In the genomic region with DNA sequence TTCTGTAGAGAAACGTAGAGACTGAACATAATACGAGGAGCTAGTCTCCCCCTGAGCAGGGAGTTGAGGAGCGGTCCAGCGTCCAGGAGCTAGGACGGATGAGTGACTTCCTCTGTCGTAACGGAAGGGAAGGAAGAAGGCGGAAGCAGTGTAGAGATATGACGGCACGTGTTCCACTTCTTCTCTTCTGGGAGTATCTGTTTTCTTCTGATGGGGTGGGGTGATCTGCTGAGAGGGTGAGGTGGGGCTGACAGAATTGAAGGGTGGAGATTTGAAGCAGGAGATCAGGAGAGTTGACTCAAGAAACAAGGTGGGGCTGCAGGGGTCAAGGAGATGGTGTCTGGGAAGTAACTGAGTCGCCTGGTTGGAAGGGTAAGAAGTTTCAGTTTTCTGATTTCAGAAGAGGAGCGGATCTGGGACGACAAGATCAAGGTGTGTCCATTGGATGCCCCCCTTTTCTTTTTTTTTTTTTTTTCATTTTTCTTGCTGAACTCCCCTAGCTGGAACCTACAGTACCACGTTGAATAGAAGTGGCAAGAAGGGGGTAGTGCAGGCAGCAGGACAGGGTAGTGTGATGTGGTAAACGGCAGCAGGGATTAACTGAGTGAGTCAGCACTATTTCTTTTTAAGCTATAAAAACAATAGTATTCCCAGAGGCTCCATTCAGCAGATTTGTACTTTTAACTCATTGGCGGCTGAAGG, we compare ENCODE assay signal across 7 cellular contexts.
A peak's percentile ranks its signal among the peaks of the same experiment; 100 is the strongest.
DNase-seq lines count a peak whose midpoint lies in the region; ATAC-seq and TF ChIP-seq lines count a peak whose summit lies in the region.

No MANE protein-coding gene starts in this region.

- H3K4me1 ChIP-seq in HEK293 (ENCODE audit: control insufficient read depth, insufficient read depth, low read length) = no peaks in the 10 kb centered on the region

- POLR2A ChIA-PET in HEK293 (lab: Yijun Ruan, JAX) = interaction anchor here (1.4 kb wide), 1 partner anchor 50 kb away, joined by 4 read pairs; the partner anchor contains the start of gene SETD7

- peaks cover 9 to 14% of the 10 kb centered on the region in 2 donors for H3K4me1 Mint-ChIP-seq in stimulated activated naive B cell treated with anti-CD40 and anti-IgM and Interleukin-4, amounts not matched to agents 10 μg/mL and 1 μg/mL and 100 μg/mL, for 72 hours

- H3K4me3 ChIP-seq in HEK293 (ENCODE audit: low read depth, low read length) = no peak overlapping the region
- H3K4me3 ChIP-seq in fibroblast of pulmonary artery (replicated peaks; ENCODE audit: low read depth, low read length) = no peak overlapping the region

- H3K4me3 Mint-ChIP-seq in stimulated activated naive B cell treated with anti-CD40 and anti-IgM and Interleukin-4, amounts not matched to agents 10 μg/mL and 1 μg/mL and 100 μg/mL, for 72 hours = peak overlapping the region; percentile 81 to 83

- no peak overlapping the region for H3K27ac ChIP-seq in HEK293 (ENCODE audit: extremely low read depth, low read depth, low read length)

- H3K27me3 Mint-ChIP-seq in stimulated activated naive B cell treated with anti-CD40 and anti-IgM and Interleukin-4, amounts not matched to agents 10 μg/mL and 1 μg/mL and 100 μg/mL, for 72 hours = peaks cover 0 to 4% of the 10 kb centered on the region in 2 donors

- DNase-seq in T1000 (lab: John Stamatoyannopoulos, UW) = peak; percentile 51
- peak; percentile 59 for DNase-seq in fibroblast of pulmonary artery (ENCODE audit: low read depth)
- DNase-seq in stimulated activated naive B cell treated with anti-CD40 and anti-IgM and Interleukin-4, amounts not matched to agents 10 μg/mL and 1 μg/mL and 100 μg/mL, for 72 hours = no peak
- DNase-seq in RPMI8226 = no peak
- no peak for DNase-seq in foreskin melanocyte
- no peak for DNase-seq in NCI-H2107 treated with DMSO at 0.1 percent for 48 hours (lab: John Stamatoyannopoulos, UW; ENCODE audit: unreplicated experiment)

- peaks cover 2 to 3% of the 10 kb centered on the region in 2 donors for H3K36me3 Mint-ChIP-seq in stimulated activated naive B cell treated with anti-CD40 and anti-IgM and Interleukin-4, amounts not matched to agents 10 μg/mL and 1 μg/mL and 100 μg/mL, for 72 hours

- ATAC-seq in stimulated activated naive B cell treated with anti-CD40 and anti-IgM and Interleukin-4, amounts not matched to agents 10 μg/mL and 1 μg/mL and 100 μg/mL, for 72 hours (replicated peaks) = peak; percentile 79 to 83

- H3K9me3 ChIP-seq in HEK293 (ENCODE audit: control insufficient read depth, insufficient read depth, low read depth, low read length) = no peaks in the 10 kb centered on the region

- H3K36me3 ChIP-seq in HEK293 (ENCODE audit: control insufficient read depth in 2 of 2, insufficient read depth in 1 of 2, low read length in 2 of 2) = no peaks in the 10 kb centered on the region

- TF ChIP-seq CTCF in HEK293 (tag by site-specific recombination; IDR thresholded peaks at IDR 0.05) = peak; percentile 8; the same call in 1 of the 2 replicates
- TF ChIP-seq CTCF in fibroblast of pulmonary artery (IDR thresholded peaks at IDR 0.05; ENCODE audit: low read length, missing control alignments) = peak; percentile 18

- H3K9me3 Mint-ChIP-seq in stimulated activated naive B cell treated with anti-CD40 and anti-IgM and Interleukin-4, amounts not matched to agents 10 μg/mL and 1 μg/mL and 100 μg/mL, for 72 hours = peaks cover 0 to 2% of the 10 kb centered on the region in 2 donors

- CTCF ChIA-PET in HEK293 (lab: Yijun Ruan, JAX) = interaction anchor here (0.5 to 2.5 kb wide), 9 partner anchors 10 to 1262 kb away, joined by 3 to 14 read pairs (median 5); no protein-coding TSS in a partner anchor

- peak overlapping the region; percentile 89 for H3K27ac Mint-ChIP-seq in stimulated activated naive B cell treated with anti-CD40 and anti-IgM and Interleukin-4, amounts not matched to agents 10 μg/mL and 1 μg/mL and 100 μg/mL, for 72 hours

TF ChIP-seq in HEK293, 187 proteins besides CTCF, POLR2A, EP300 and RAD21 (continues in another document):
- no peak for TF ChIP-seq GFI1B (tag by site-specific recombination; IDR thresholded peaks at IDR 0.05)
- peak; percentile 52 for TF ChIP-seq KLF1 (tag by site-specific recombination; IDR thresholded peaks at IDR 0.05)
- TF ChIP-seq WT1 (tag by site-specific recombination; IDR thresholded peaks at IDR 0.05) = peak; percentile 18; the same call in 1 of the 2 replicates
- TF ChIP-seq ZSCAN23 (tag by site-specific recombination; IDR thresholded peaks at IDR 0.05) = no peak
- no peak for TF ChIP-seq ZNF350 (tag by site-specific recombination; IDR thresholded peaks at IDR 0.05)
- peak; percentile 61 for TF ChIP-seq SP3 (tag by site-specific recombination; IDR thresholded peaks at IDR 0.05)
- no peak for TF ChIP-seq ZNF792 (tag by site-specific recombination; IDR thresholded peaks at IDR 0.05)
- TF ChIP-seq GLI4 (tag by site-specific recombination; IDR thresholded peaks at IDR 0.05) = no peak
- TF ChIP-seq, protein P1, sequence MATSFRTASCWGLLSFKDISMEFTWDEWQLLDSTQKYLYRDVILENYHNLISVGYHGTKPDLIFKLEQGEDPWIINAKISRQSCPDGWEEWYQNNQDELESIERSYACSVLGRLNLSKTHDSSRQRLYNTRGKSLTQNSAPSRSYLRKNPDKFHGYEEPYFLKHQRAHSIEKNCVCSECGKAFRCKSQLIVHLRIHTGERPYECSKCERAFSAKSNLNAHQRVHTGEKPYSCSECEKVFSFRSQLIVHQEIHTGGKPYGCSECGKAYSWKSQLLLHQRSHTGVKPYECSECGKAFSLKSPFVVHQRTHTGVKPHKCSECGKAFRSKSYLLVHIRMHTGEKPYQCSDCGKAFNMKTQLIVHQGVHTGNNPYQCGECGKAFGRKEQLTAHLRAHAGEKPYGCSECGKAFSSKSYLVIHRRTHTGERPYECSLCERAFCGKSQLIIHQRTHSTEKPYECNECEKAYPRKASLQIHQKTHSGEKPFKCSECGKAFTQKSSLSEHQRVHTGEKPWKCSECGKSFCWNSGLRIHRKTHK (tag by site-specific recombination; IDR thresholded peaks at IDR 0.05) = no peak
- TF ChIP-seq, protein P2, sequence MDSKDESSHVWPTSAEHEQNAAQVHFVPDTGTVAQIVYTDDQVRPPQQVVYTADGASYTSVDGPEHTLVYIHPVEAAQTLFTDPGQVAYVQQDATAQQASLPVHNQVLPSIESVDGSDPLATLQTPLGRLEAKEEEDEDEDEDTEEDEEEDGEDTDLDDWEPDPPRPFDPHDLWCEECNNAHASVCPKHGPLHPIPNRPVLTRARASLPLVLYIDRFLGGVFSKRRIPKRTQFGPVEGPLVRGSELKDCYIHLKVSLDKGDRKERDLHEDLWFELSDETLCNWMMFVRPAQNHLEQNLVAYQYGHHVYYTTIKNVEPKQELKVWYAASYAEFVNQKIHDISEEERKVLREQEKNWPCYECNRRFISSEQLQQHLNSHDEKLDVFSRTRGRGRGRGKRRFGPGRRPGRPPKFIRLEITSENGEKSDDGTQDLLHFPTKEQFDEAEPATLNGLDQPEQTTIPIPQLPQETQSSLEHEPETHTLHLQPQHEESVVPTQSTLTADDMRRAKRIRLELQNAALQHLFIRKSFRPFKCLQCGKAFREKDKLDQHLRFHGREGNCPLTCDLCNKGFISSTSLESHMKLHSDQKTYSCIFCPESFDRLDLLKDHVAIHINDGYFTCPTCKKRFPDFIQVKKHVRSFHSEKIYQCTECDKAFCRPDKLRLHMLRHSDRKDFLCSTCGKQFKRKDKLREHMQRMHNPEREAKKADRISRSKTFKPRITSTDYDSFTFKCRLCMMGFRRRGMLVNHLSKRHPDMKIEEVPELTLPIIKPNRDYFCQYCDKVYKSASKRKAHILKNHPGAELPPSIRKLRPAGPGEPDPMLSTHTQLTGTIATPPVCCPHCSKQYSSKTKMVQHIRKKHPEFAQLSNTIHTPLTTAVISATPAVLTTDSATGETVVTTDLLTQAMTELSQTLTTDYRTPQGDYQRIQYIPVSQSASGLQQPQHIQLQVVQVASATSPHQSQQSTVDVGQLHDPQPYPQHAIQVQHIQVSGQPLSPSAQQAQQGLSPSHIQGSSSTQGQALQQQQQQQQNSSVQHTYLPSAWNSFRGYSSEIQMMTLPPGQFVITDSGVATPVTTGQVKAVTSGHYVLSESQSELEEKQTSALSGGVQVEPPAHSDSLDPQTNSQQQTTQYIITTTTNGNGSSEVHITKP (tag by site-specific recombination; IDR thresholded peaks at IDR 0.05) = peak; percentile 58; the same call in 1 of the 2 replicates
- TF ChIP-seq ZNF398 (tag by site-specific recombination; IDR thresholded peaks at IDR 0.05) = no peak
- no peak for TF ChIP-seq ZNF624 (tag by site-specific recombination; IDR thresholded peaks at IDR 0.05)
- no peak for TF ChIP-seq SETDB1 (IDR thresholded peaks at IDR 0.05; ENCODE audit: insufficient read length, low read length)

Comparison
In these comparisons a context has a peak if more than half of its experiments do, and no peak if none do; other contexts are left out.
1. DNase-seq: peak in T1000 (single experiment) and fibroblast of pulmonary artery (single experiment); none in stimulated activated naive B cell treated with anti-CD40 and anti-IgM and Interleukin-4, amounts not matched to agents 10 μg/mL and 1 μg/mL and 100 μg/mL, for 72 hours (single experiment), RPMI8226 (single experiment), foreskin melanocyte (single experiment) and NCI-H2107 treated with DMSO at 0.1 percent for 48 hours (single experiment).